ENCODE assay signal across 17 cellular contexts in the genomic region with DNA sequence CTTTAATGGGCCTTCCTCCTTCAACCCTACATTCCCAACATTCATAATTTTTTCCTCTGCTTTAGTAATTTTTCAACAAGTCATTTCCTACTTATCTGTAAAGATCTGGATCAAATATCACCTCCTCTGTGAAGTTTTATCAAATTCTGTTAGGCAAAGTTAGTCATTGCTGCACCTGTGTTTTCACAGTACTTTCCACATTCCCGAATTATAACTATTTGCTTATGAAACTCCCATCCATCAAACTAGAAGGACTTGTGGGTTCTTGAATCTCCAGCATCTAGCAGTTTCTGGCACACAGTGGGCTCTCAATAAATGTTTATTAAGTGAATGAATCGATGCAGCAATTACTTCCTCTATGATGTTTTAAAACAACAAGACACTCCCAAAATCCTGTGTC.
DNase-seq lines count a peak whose midpoint lies in the region; ATAC-seq and TF ChIP-seq lines count a peak whose summit lies in the region.
"Had no signal": no experiment of that assay in that cellular context is flagged by ENCODE, and none has a peak within 500 bp of the region (broad histone marks: within the 10 kb centered on the region; RNA-seq: fewer than 3 reads in every experiment).

No MANE protein-coding gene starts in this region.

- H2BK12ac ChIP-seq in neuronal stem cell (ENCODE audit: low read length) = no peak overlapping the region

- H2AFZ ChIP-seq in ACC112 (ENCODE audit: low read length, unreplicated experiment) (peak overlapping the region; percentile 81), PC-3 (ENCODE audit: low read length) (no peak overlapping the region), neuronal stem cell (ENCODE audit: low read length) (peak overlapping the region; percentile 57)

- ATAC-seq in PC-3 = peak; percentile 37
- ATAC-seq: activated CD8-positive, alpha-beta T cell treated with anti-CD3 and anti-CD28 coated beads, Interleukin-2, amount 10 ng/mL, durations not matched to agents 7 days and 5 days; naive thymus-derived CD8-positive, alpha-beta T cell had no signal

- H3K9ac ChIP-seq in PC-3 (ENCODE audit: low read length) (no peak overlapping the region), endodermal cell (ENCODE audit: extremely low read depth, low read length, poor library complexity, severe bottlenecking) (no peak overlapping the region), neuronal stem cell (ENCODE audit: low read depth, low read length, poor library complexity) (no peak overlapping the region)

- no peak overlapping the region for H3K18ac ChIP-seq in neuronal stem cell (ENCODE audit: low read length)

- WGBS in endodermal cell (ENCODE audit: insufficient coverage in 1 of 2, insufficient read length in 1 of 2), 2 experiments = 96 to 100% methylated on average over 2 of the region's 2 CpGs
- WGBS in neuronal stem cell (ENCODE audit: extremely low coverage in 2 of 2, insufficient read length in 2 of 2, insufficient replicate concordance in 1 of 2), 2 donors = no CpG with 5 or more reads among the region's 2 CpGs

- H3K36me3 ChIP-seq in ACC112 (ENCODE audit: insufficient read depth, low read length) (no peaks in the 10 kb centered on the region), PC-3 (ENCODE audit: low read depth, low read length) (no peaks in the 10 kb centered on the region), endodermal cell (ENCODE audit: control insufficient read depth, insufficient read depth, low read length) (no peaks in the 10 kb centered on the region), neuronal stem cell (replicated peaks in 1 of 2; ENCODE audit: control insufficient read depth in 2 of 2, insufficient read depth in 2 of 2, low read length in 2 of 2) (no peaks in the 10 kb centered on the region)
- H3K36me3 ChIP-seq: cardiac muscle cell, right atrium auricular region had no signal

- no peaks in the 10 kb centered on the region for H3K36me3 Mint-ChIP-seq in endodermal cell (ENCODE audit: low read depth)
- H3K36me3 Mint-ChIP-seq: naive thymus-derived CD8-positive, alpha-beta T cell had no signal

- H3K27me3 Mint-ChIP-seq in endodermal cell (ENCODE audit: insufficient read depth) = no peaks in the 10 kb centered on the region
- H3K27me3 Mint-ChIP-seq: naive thymus-derived CD8-positive, alpha-beta T cell had no signal

- H3K4ac ChIP-seq in neuronal stem cell (ENCODE audit: low read length) = no peak overlapping the region

- H2BK5ac ChIP-seq in neuronal stem cell (ENCODE audit: low read length) = no peak overlapping the region

- no peak overlapping the region for H4K91ac ChIP-seq in neuronal stem cell (ENCODE audit: low read depth, low read length, poor library complexity)

- H3K79me1 ChIP-seq in neuronal stem cell (ENCODE audit: low read depth, low read length) = no peaks in the 10 kb centered on the region

- DNase-seq in PC-3 = peak; percentile 81
- DNase-seq in endodermal cell = no peak
- no peak for DNase-seq in neuronal stem cell (ENCODE audit: low spot score)
- DNase-seq in NOMO-1 treated with dmso at 0.1 percent for 144 hours (lab: John Stamatoyannopoulos, UW; ENCODE audit: unreplicated experiment) = no peak
- DNase-seq in NCI-H1417 treated with DMSO at 0.1 percent for 48 hours (lab: John Stamatoyannopoulos, UW) = no peak
- DNase-seq in DMS79 treated with DMSO at 0.1 percent for 48 hours (lab: John Stamatoyannopoulos, UW) = no peak
- DNase-seq in head of caudate nucleus = no peak
- DNase-seq: activated CD8-positive, alpha-beta T cell treated with anti-CD3 and anti-CD28 coated beads, Interleukin-2, amount 10 ng/mL, durations not matched to agents 7 days and 5 days; activated effector memory CD4-positive, alpha-beta T cell treated with Interleukin-2 at 50 U/mL for 16 hours; Caco-2; MM.1S; naive thymus-derived CD8-positive, alpha-beta T cell; NK-92 treated with Interleukin-12 subunit alpha and Interleukin-12 subunit beta, amount 100 ng/mL, for 24 hours; stimulated activated CD4-positive, alpha-beta T cell treated with anti-CD3 and anti-CD28 coated beads, Interleukin-4, amount 100 ng/mL, for 24 hours had no signal

- no peaks in the 10 kb centered on the region for H3K9me2 ChIP-seq in PC-3 (replicated peaks; ENCODE audit: low read length)

- no peak overlapping the region for H3K23ac ChIP-seq in neuronal stem cell (ENCODE audit: low read depth, low read length, poor library complexity)

- H3K4me3 Mint-ChIP-seq in endodermal cell = no peak overlapping the region
- H3K4me3 Mint-ChIP-seq: activated CD8-positive, alpha-beta T cell treated with anti-CD3 and anti-CD28 coated beads, Interleukin-2, amount 10 ng/mL, durations not matched to agents 7 days and 5 days; naive thymus-derived CD8-positive, alpha-beta T cell had no signal

- no peak overlapping the region for H2BK15ac ChIP-seq in neuronal stem cell (ENCODE audit: low read length)

- H3K27ac ChIP-seq in ACC112 (ENCODE audit: low read depth, low read length) (peak overlapping the region; percentile 82; the same call in 1 of the 2 replicates), PC-3 (ENCODE audit: low read length) (peak overlapping the region; percentile 77), endodermal cell (ENCODE audit: low read depth, low read length) (peak overlapping the region; percentile 85), neuronal stem cell (replicated peaks; ENCODE audit: low read length) (no peak overlapping the region)

- H3K27me3 ChIP-seq in ACC112 (ENCODE audit: insufficient read depth, low read length) = no peaks in the 10 kb centered on the region
- no peaks in the 10 kb centered on the region for H3K27me3 ChIP-seq in PC-3 (ENCODE audit: low read length)
- H3K27me3 ChIP-seq in endodermal cell (ENCODE audit: control insufficient read depth, insufficient read depth, low read length, poor library complexity, severe bottlenecking) = no peaks in the 10 kb centered on the region
- no peaks in the 10 kb centered on the region for H3K27me3 ChIP-seq in neuronal stem cell (ENCODE audit: control insufficient read depth in 3 of 3, insufficient read depth in 3 of 3, low read depth in 1 of 3, low read length in 3 of 3)
- H3K27me3 ChIP-seq: cardiac muscle cell, right atrium auricular region had no signal

- no peaks in the 10 kb centered on the region for H3K9me3 Mint-ChIP-seq in endodermal cell

- H3K4me1 ChIP-seq in ACC112 (ENCODE audit: control insufficient read depth, insufficient read depth, low read length, unreplicated experiment) (peaks cover 30% of the 10 kb centered on the region), PC-3 (ENCODE audit: insufficient read depth, low read length) (peaks cover 37% of the 10 kb centered on the region), endodermal cell (ENCODE audit: control insufficient read depth, insufficient read depth, low read length) (no peaks in the 10 kb centered on the region), neuronal stem cell (ENCODE audit: control insufficient read depth in 2 of 2, insufficient read depth in 1 of 2, low read depth in 1 of 2, low read length in 2 of 2) (peaks cover 0 to 7% of the 10 kb centered on the region in 2 donors)

- H3K27ac Mint-ChIP-seq in endodermal cell = no peak overlapping the region
- H3K27ac Mint-ChIP-seq: activated CD8-positive, alpha-beta T cell treated with anti-CD3 and anti-CD28 coated beads, Interleukin-2, amount 10 ng/mL, durations not matched to agents 7 days and 5 days had no signal

- intact Hi-C loops in PC-3 (cut with micrococcal nuclease) (loop anchor here (5.0 to 10.0 kb wide), 11 partner anchors 60 to 1235 kb away; partner anchors contain the start of gene SOX4), head of caudate nucleus (cut with DNase I) (no loop called here)

- no peak overlapping the region for H2BK120ac ChIP-seq in neuronal stem cell (ENCODE audit: low read depth, low read length)

- BruUV-seq in PC-3 (replicated peaks; lab: Mats Ljungman, UMichigan) = no TSS peak

- CTCF ChIA-PET in PC-3 (lab: Charles Lee) = no interaction called here

- POLR2A ChIA-PET in PC-3 (lab: Charles Lee; ENCODE audit: unreplicated experiment) = no interaction called here

- TF ChIP-seq CTCF in PC-3 (conservative IDR thresholded peaks at IDR 0.05; ENCODE audit: low read depth, low read length) (no peak), endodermal cell (conservative IDR thresholded peaks at IDR 0.05) (no peak)

- H3K9me3 ChIP-seq in PC-3 (ENCODE audit: low read length) (no peaks in the 10 kb centered on the region), endodermal cell (ENCODE audit: control insufficient read depth, low read length) (no peaks in the 10 kb centered on the region), neuronal stem cell (replicated peaks in 1 of 2; ENCODE audit: control insufficient read depth in 2 of 2, insufficient read depth in 1 of 2, low read depth in 1 of 2, low read length in 2 of 2) (peaks cover 0 to 4% of the 10 kb centered on the region in 2 donors)
- H3K9me3 ChIP-seq: Caco-2, right atrium auricular region had no signal

- H3F3A ChIP-seq in PC-3 (ENCODE audit: low read length, unreplicated experiment) = peaks cover 7% of the 10 kb centered on the region

- no peaks in the 10 kb centered on the region for H4K20me1 ChIP-seq in PC-3 (ENCODE audit: low read length)

- peaks cover 10% of the 10 kb centered on the region for H3K4me1 Mint-ChIP-seq in endodermal cell
- H3K4me1 Mint-ChIP-seq: naive thymus-derived CD8-positive, alpha-beta T cell had no signal

- no peak overlapping the region for H2AK5ac ChIP-seq in neuronal stem cell (ENCODE audit: low read depth, low read length)

- H3K4me3 ChIP-seq in ACC112 (ENCODE audit: low read depth, low read length) (no peak overlapping the region), PC-3 (ENCODE audit: low read length) (no peak overlapping the region), endodermal cell (ENCODE audit: low read length) (no peak overlapping the region), neuronal stem cell (ENCODE audit: low read length in 2 of 2) (no peak overlapping the region)
- H3K4me3 ChIP-seq: cardiac muscle cell, right atrium auricular region had no signal

- no peak overlapping the region for H4K8ac ChIP-seq in neuronal stem cell (ENCODE audit: low read depth, low read length)

- H3K14ac ChIP-seq in neuronal stem cell (ENCODE audit: low read length) = no peak overlapping the region

- H3K4me2 ChIP-seq in PC-3 (ENCODE audit: low read length) = peak overlapping the region; percentile 80
- H3K4me2 ChIP-seq in neuronal stem cell (ENCODE audit: insufficient read depth, low read length, poor library complexity, severe bottlenecking) = no peak overlapping the region

- no peaks in the 10 kb centered on the region for H3K79me2 ChIP-seq in ACC112 (ENCODE audit: control insufficient read depth, insufficient read depth, low read length, unreplicated experiment)
- H3K79me2 ChIP-seq in PC-3 (ENCODE audit: low read length) = no peaks in the 10 kb centered on the region
